9 cellular contexts compared by ENCODE assay signal in genomic region chr4:51895816-51896408, GRCh38. TPM values are rescaled to one million over a fixed set of nuclear protein-coding genes. Genes with fewer than 3 reads are reported as not detected.
DNase-seq lines count a peak whose midpoint lies in the region; ATAC-seq and TF ChIP-seq lines count a peak whose summit lies in the region.
"Had no signal": no experiment of that assay in that cellular context is flagged by ENCODE, and none has a peak within 500 bp of the region (broad histone marks: within the 10 kb centered on the region; RNA-seq: fewer than 3 reads in every experiment).

No MANE protein-coding gene starts in this region.

- H2AFZ ChIP-seq in DND-41 (ENCODE audit: low read depth, low read length): peak overlapping the region; percentile 28; the same call in 1 of the 2 replicates
- H2AFZ ChIP-seq in PC-9: no peak overlapping the region

- POLR2A ChIA-PET in PC-9 (lab: Charles Lee; ENCODE audit: unreplicated experiment): no interaction called here

- CTCF ChIA-PET in PC-9 (lab: Charles Lee): interaction anchor here (0.6 kb wide), 1 partner anchor 1647 kb away, joined by 3 read pairs; no protein-coding TSS in a partner anchor

- H3K4me1 ChIP-seq in DND-41 (ENCODE audit: insufficient read depth, low read length) (no peaks in the 10 kb centered on the region; the same call in 1 of the 2 replicates), PC-9 (replicated peaks; ENCODE audit: insufficient read depth) (no peaks in the 10 kb centered on the region)

- peaks cover 7% of the 10 kb centered on the region for H3K4me1 Mint-ChIP-seq in activated T-cell treated with anti-CD3 and anti-CD28 coated beads, Interleukin-2, amount 50 U/mL, for 4 hours (ENCODE audit: low read depth)
- H3K4me1 Mint-ChIP-seq in type B pancreatic cell (ENCODE audit: unreplicated experiment): peaks cover 5% of the 10 kb centered on the region

- no peak overlapping the region for H3K9ac ChIP-seq in DND-41 (ENCODE audit: low read depth, low read length)

- H3K27ac Mint-ChIP-seq in type B pancreatic cell: peak overlapping the region; percentile 64

- peak; percentile 70 for DNase-seq in DND-41
- peak; percentile 81 for DNase-seq in HT-29 (ENCODE audit: low spot score)
- peak in 1 of 2 experiments; percentile 33 for DNase-seq in PC-9
- peak; percentile 29 for DNase-seq in activated T-cell treated with anti-CD3 and anti-CD28 coated beads, Interleukin-2, amount 50 U/mL, for 4 hours
- DNase-seq in foreskin fibroblast: peak; percentile 48 to 79
- no peak for DNase-seq in omental fat pad (ENCODE audit: low spot score)
- no peak for DNase-seq in type B pancreatic cell (ENCODE audit: extremely low spot score, unreplicated experiment)

- no peaks in the 10 kb centered on the region for H3F3A ChIP-seq in PC-9 (ENCODE audit: insufficient read depth, low read depth)

- no peaks in the 10 kb centered on the region for H3K9me3 ChIP-seq in DND-41 (ENCODE audit: insufficient read depth, low read length, severe bottlenecking)
- no peaks in the 10 kb centered on the region for H3K9me3 ChIP-seq in PC-9 (ENCODE audit: insufficient read depth, low read depth)

- H3K4me2 ChIP-seq in DND-41 (ENCODE audit: insufficient read depth, low read length) (no peak overlapping the region), PC-9 (no peak overlapping the region)

- no peaks in the 10 kb centered on the region for H3K9me2 ChIP-seq in PC-9 (ENCODE audit: insufficient read depth)

- no peaks in the 10 kb centered on the region for H3K79me2 ChIP-seq in DND-41 (ENCODE audit: insufficient read depth, low read length)
- no peaks in the 10 kb centered on the region for H3K79me2 ChIP-seq in PC-9 (ENCODE audit: low read depth)

- no peak overlapping the region for H3K4me3 Mint-ChIP-seq in activated T-cell treated with anti-CD3 and anti-CD28 coated beads, Interleukin-2, amount 50 U/mL, for 4 hours
- H3K4me3 Mint-ChIP-seq in type B pancreatic cell: no peak overlapping the region

- no TSS peak for BruUV-seq in PC-9 (replicated peaks; lab: Mats Ljungman, UMichigan)

- intact Hi-C loops in PC-9 (cut with micrococcal nuclease; ENCODE audit: unreplicated experiment): loop anchor here (2.0 to 5.0 kb wide), 2 partner anchors 46 to 129 kb away; no protein-coding TSS in a partner anchor

- H3K4me3 ChIP-seq in DND-41 (ENCODE audit: low read depth in 1 of 2, low read length in 2 of 2) (no peak overlapping the region), PC-9 (no peak overlapping the region), foreskin fibroblast (ENCODE audit: low read depth in 1 of 2, low read length in 2 of 2) (no peak overlapping the region)
- H3K4me3 ChIP-seq: skin epidermis had no signal

- no peaks in the 10 kb centered on the region for H3K27me3 ChIP-seq in DND-41 (ENCODE audit: insufficient read depth, low read length, poor library complexity)
- no peaks in the 10 kb centered on the region for H3K27me3 ChIP-seq in PC-9 (ENCODE audit: insufficient read depth, low read depth)

- H3K36me3 ChIP-seq in DND-41 (ENCODE audit: insufficient read depth, low read length): peaks cover 87% of the 10 kb centered on the region
- H3K36me3 ChIP-seq in PC-9 (ENCODE audit: low read depth): no peaks in the 10 kb centered on the region

- H3K27ac ChIP-seq in DND-41 (ENCODE audit: low read length): peak overlapping the region; percentile 7; the same call in 1 of the 2 replicates
- 0 out of 2 replicates have a peak overlapping the region, but pooled peaks have one; percentile 41 for H3K27ac ChIP-seq in PC-9
- H3K27ac ChIP-seq: skin epidermis had no signal

- H3K9me3 Mint-ChIP-seq in activated T-cell treated with anti-CD3 and anti-CD28 coated beads, Interleukin-2, amount 50 U/mL, for 4 hours: no peaks in the 10 kb centered on the region
- H3K9me3 Mint-ChIP-seq in type B pancreatic cell: no peaks in the 10 kb centered on the region

- H4K20me1 ChIP-seq in DND-41 (ENCODE audit: insufficient read depth, low read length) (no peaks in the 10 kb centered on the region), PC-9 (ENCODE audit: insufficient read depth) (no peaks in the 10 kb centered on the region)

- no peaks in the 10 kb centered on the region for H3K27me3 Mint-ChIP-seq in activated T-cell treated with anti-CD3 and anti-CD28 coated beads, Interleukin-2, amount 50 U/mL, for 4 hours (ENCODE audit: low read depth)
- H3K27me3 Mint-ChIP-seq in type B pancreatic cell: no peaks in the 10 kb centered on the region

- H3K36me3 Mint-ChIP-seq in activated T-cell treated with anti-CD3 and anti-CD28 coated beads, Interleukin-2, amount 50 U/mL, for 4 hours (ENCODE audit: insufficient read depth): peaks cover 27% of the 10 kb centered on the region
- H3K36me3 Mint-ChIP-seq in type B pancreatic cell: peaks cover 28% of the 10 kb centered on the region

- TF ChIP-seq CTCF in DND-41 (IDR thresholded peaks at IDR 0.05; ENCODE audit: borderline replicate concordance, extremely low read depth, low read length, poor library complexity, severe bottlenecking) (peak; percentile 83), PC-9 (conservative IDR thresholded peaks at IDR 0.05) (peak; percentile 80), foreskin fibroblast (IDR thresholded peaks at IDR 0.05; ENCODE audit: low read depth, low read length) (peak; percentile 94), omental fat pad (IDR thresholded peaks at IDR 0.05) (peak in 1 of 3 donors; percentile 26), type B pancreatic cell (conservative IDR thresholded peaks at IDR 0.05) (peak; percentile 87)

- ATAC-seq in DND-41 (ENCODE audit: insufficient read depth, low read depth): peak; percentile 99
- peak; percentile 96 for ATAC-seq in GM21447 (IDR thresholded peaks at IDR 0.05; ENCODE audit: unreplicated experiment)
- peak; percentile 92 to 93 for ATAC-seq in activated T-cell treated with anti-CD3 and anti-CD28 coated beads, Interleukin-2, amount 50 U/mL, for 4 hours
- peak; percentile 90 for ATAC-seq in omental fat pad (ENCODE audit: low FRiP score)

RNA-seq across cellular contexts. Expression of gene DCUN1D4, which starts 53.0 kb away (rescaled TPM):
- 22.7 and 28.8 TPM in 2 replicates for total RNA-seq in HT-29 (2014; rRNA removed; shearing (Covaris generic))
- total RNA-seq in PC-9 (2021) (24.9 and 25.3 TPM in 2 replicates), omental fat pad (10 to 100 TPM; 27.6 to 50.9 (median 42.1) TPM), type B pancreatic cell (ENCODE audit: low replicate concordance) (27.5 and 62.4 TPM in 2 replicates)
- total RNA-seq in activated T-cell treated with anti-CD3 and anti-CD28 coated beads, Interleukin-2, amount 50 U/mL, for 4 hours: 10 to 100 TPM; 18.2 to 19.4 (median 18.5) TPM

Comparison
In these comparisons a context has a peak if more than half of its experiments do, and no peak if none do; other contexts are left out.
1. DNase-seq: peak in DND-41 (single experiment), HT-29 (single experiment), activated T-cell treated with anti-CD3 and anti-CD28 coated beads, Interleukin-2, amount 50 U/mL, for 4 hours (single experiment) and foreskin fibroblast (2 of 2); none in omental fat pad (single experiment) and type B pancreatic cell (single experiment).
2. Peak in every context shown above with its lines, with median percentiles within 50 percentile points of each other: ATAC-seq.